ENCODE assay signal across 19 cellular contexts in the genomic region with DNA sequence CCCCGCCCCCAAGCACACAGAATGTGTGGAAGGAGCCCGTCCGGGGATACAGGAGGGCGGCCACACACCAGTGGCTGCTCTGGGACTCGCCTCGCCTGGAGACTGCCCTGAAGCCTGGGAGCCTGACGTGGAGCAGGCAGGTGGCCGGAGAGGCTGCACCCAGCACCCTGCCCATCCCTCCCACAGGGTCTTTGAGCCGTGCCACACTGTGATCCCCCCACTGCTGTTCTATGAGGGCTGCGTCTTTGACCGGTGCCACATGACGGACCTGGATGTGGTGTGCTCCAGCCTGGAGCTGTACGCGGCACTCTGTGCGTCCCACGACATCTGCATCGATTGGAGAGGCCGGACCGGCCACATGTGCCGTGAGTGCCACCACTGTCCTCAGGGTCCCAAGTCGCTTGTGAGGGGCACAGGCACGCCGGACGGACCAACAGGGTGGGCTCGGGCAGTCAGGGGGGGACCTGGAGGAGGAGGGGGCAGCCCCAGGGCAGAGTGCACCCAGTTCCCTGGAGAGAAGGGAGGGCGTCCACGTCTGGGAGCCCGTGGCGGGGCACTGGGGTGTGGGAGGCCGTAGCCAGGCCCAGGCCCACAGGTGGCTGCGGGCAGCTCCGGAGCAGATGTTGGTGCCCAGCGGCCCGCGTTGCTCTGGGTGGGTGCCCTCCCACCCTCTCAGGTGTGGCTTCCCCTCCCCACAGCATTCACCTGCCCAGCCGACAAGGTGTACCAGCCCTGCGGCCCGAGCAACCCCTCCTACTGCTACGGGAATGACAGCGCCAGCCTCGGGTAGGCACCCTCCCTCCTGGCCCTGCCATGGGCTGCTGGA. TPM values are rescaled to one million over a fixed set of nuclear protein-coding genes. Genes with fewer than 3 reads are reported as not detected.
DNase-seq lines count a peak whose midpoint lies in the region; ATAC-seq and TF ChIP-seq lines count a peak whose summit lies in the region.
"Had no signal": no experiment of that assay in that cellular context is flagged by ENCODE, and none has a peak within 500 bp of the region (broad histone marks: within the 10 kb centered on the region; RNA-seq: fewer than 3 reads in every experiment).

No MANE protein-coding gene starts in this region.

- no peak for TF ChIP-seq CTCF in left lung (IDR thresholded peaks at IDR 0.05)
- no peak for TF ChIP-seq CTCF in transverse colon (IDR thresholded peaks at IDR 0.05)

- DNase-seq in activated effector memory CD4-positive, alpha-beta T cell treated with anti-CD3 and anti-CD28 coated beads, Interleukin-2, amount 50 U/mL, for 16 hours: peak; percentile 57
- no peak for DNase-seq in activated effector memory CD4-positive, alpha-beta T cell treated with Interleukin-2 at 50 U/mL for 16 hours
- DNase-seq in activated naive CD8-positive, alpha-beta T cell treated with anti-CD3 and anti-CD28 coated beads, Interleukin-2, amount 50 U/mL, for 24 hours: no peak
- DNase-seq in left lung (peak; percentile 18 to 76), transverse colon (peak; percentile 4), KG1 (lab: John Stamatoyannopoulos, UW) (no peak)
- DNase-seq: activated naive CD4-positive, alpha-beta T cell treated with Interleukin-2 at 50 U/mL for 16 hours; DMS53; erythroblast; NCI-H1092 treated with DMSO at 0.1 percent for 48 hours; OCI-M1; testis had no signal

- H3K4me3 Mint-ChIP-seq in activated naive CD8-positive, alpha-beta T cell treated with anti-CD3 and anti-CD28 coated beads, Interleukin-2, amount 50 U/mL, for 24 hours: no peak overlapping the region

- no peaks in the 10 kb centered on the region for H3K9me3 Mint-ChIP-seq in activated naive CD8-positive, alpha-beta T cell treated with anti-CD3 and anti-CD28 coated beads, Interleukin-2, amount 50 U/mL, for 24 hours

- H3K36me3 Mint-ChIP-seq in activated naive CD8-positive, alpha-beta T cell treated with anti-CD3 and anti-CD28 coated beads, Interleukin-2, amount 50 U/mL, for 24 hours (ENCODE audit: low read depth): no peaks in the 10 kb centered on the region

- H3K36me3 ChIP-seq in left lung (no peaks in the 10 kb centered on the region), transverse colon (no peaks in the 10 kb centered on the region)
- H3K36me3 ChIP-seq: SJSA1 had no signal

- TF ChIP-seq POLR2A in transverse colon (IDR thresholded peaks at IDR 0.05): no peak

- H3K4me1 ChIP-seq in left lung (no peaks in the 10 kb centered on the region), transverse colon (peaks cover 0 to 13% (median 10%) of the 10 kb centered on the region in 4 donors)
- H3K4me1 ChIP-seq: parathyroid adenoma, SJSA1, testis had no signal

- no peaks in the 10 kb centered on the region for H3K4me1 Mint-ChIP-seq in activated naive CD8-positive, alpha-beta T cell treated with anti-CD3 and anti-CD28 coated beads, Interleukin-2, amount 50 U/mL, for 24 hours

- H3K27ac Mint-ChIP-seq in activated naive CD8-positive, alpha-beta T cell treated with anti-CD3 and anti-CD28 coated beads, Interleukin-2, amount 50 U/mL, for 24 hours: no peak overlapping the region

- H3K9me3 ChIP-seq in left lung (no peaks in the 10 kb centered on the region), transverse colon (no peaks in the 10 kb centered on the region)
- H3K9me3 ChIP-seq: SJSA1, testis had no signal

- H3K4me3 ChIP-seq in left lung (no peak overlapping the region), transverse colon (no peak overlapping the region)
- H3K4me3 ChIP-seq: SJSA1, smooth muscle cell, testis had no signal

- no peak for TF ChIP-seq EP300 in transverse colon (IDR thresholded peaks at IDR 0.05; ENCODE audit: low read depth)

- in situ Hi-C loops in transverse colon (cut with MboI; ENCODE audit: low pct_ligation_motif_present in 1 of 4, low pct_unique_long_range_greater_than_20kb in 1 of 4, low sequenced_read_pairs in 3 of 4): no loop called here

- WGBS in transverse colon (ENCODE audit: low coverage in 1 of 2), 2 donors: 91% methylated on average over 26 of the region's 41 CpGs; no CpG with 5 or more reads in 1 of the 2 donors

- H3K27me3 ChIP-seq in left lung (peaks cover 0 to 72% of the 10 kb centered on the region in 2 donors), transverse colon (peaks cover 49% of the 10 kb centered on the region)
- H3K27me3 ChIP-seq: SJSA1, testis had no signal

- peak; percentile 22 for ATAC-seq in activated naive CD8-positive, alpha-beta T cell treated with anti-CD3 and anti-CD28 coated beads, Interleukin-2, amount 50 U/mL, for 24 hours
- ATAC-seq in left lung (no peak), HG03571 (IDR thresholded peaks at IDR 0.05; ENCODE audit: unreplicated experiment) (no peak), GM21390 (IDR thresholded peaks at IDR 0.05; ENCODE audit: unreplicated experiment) (no peak)

- peaks cover 4% of the 10 kb centered on the region for H3K27me3 Mint-ChIP-seq in activated naive CD8-positive, alpha-beta T cell treated with anti-CD3 and anti-CD28 coated beads, Interleukin-2, amount 50 U/mL, for 24 hours

- H3K27ac ChIP-seq in left lung (no peak overlapping the region), transverse colon (no peak overlapping the region)
- H3K27ac ChIP-seq: parathyroid adenoma, SJSA1, testis had no signal

- intact Hi-C loops in left lung (cut with DNase I): no loop called here
- intact Hi-C loops in transverse colon (cut with DNase I; ENCODE audit: low total_unique reads): no loop called here

RNA-seq across cellular contexts. Expression of a gene that starts 27.0 kb away (rescaled TPM):
- total RNA-seq in left lung: 10 to 100 TPM in 1 of 2 donors, under 1 TPM in 1; 0.06 to 33.4 TPM
- total RNA-seq in transverse colon: 100 to 1,000 TPM in 2 of 4 donors, 10 to 100 TPM in 2; 58.0 to 825 (median 85.6) TPM
- total RNA-seq: lung microvascular endothelial cell, myocyte, SJSA1, smooth muscle cell had no signal

RNA-seq across cellular contexts. Expression of a gene that starts 38.1 kb away (rescaled TPM):
- under 1 TPM in 1 of 2 donors, not detected in 1; 0.37 TPM for total RNA-seq in left lung
- total RNA-seq in transverse colon: not detected
- total RNA-seq: lung microvascular endothelial cell, myocyte, smooth muscle cell had no signal

Comparison
In these comparisons a context has a peak if more than half of its experiments do, and no peak if none do; other contexts are left out.
1. DNase-seq: peak in activated effector memory CD4-positive, alpha-beta T cell treated with anti-CD3 and anti-CD28 coated beads, Interleukin-2, amount 50 U/mL, for 16 hours (single experiment), left lung (2 of 2) and transverse colon (single experiment); none in activated effector memory CD4-positive, alpha-beta T cell treated with Interleukin-2 at 50 U/mL for 16 hours (single experiment), activated naive CD8-positive, alpha-beta T cell treated with anti-CD3 and anti-CD28 coated beads, Interleukin-2, amount 50 U/mL, for 24 hours (single experiment) and KG1 (single experiment).